ENCODE assay signal across 9 cellular contexts in genomic region chr10:625751-626711, GRCh38.
DNase-seq lines count a peak whose midpoint lies in the region; ATAC-seq and TF ChIP-seq lines count a peak whose summit lies in the region.
"Had no signal": no experiment of that assay in that cellular context is flagged by ENCODE, and none has a peak within 500 bp of the region (broad histone marks: within the 10 kb centered on the region; RNA-seq: fewer than 3 reads in every experiment).

No MANE protein-coding gene starts in this region.

- H3K36me3 ChIP-seq in gastroesophageal sphincter, result no peaks in the 10 kb centered on the region

- H3K27ac ChIP-seq in right cardiac atrium (ENCODE audit: low read length), result peak overlapping the region; percentile 51
- H3K27ac ChIP-seq in gastroesophageal sphincter, result peak overlapping the region; percentile 79 to 93 (median 91)

- no peaks in the 10 kb centered on the region for H3K27me3 Mint-ChIP-seq in progenitor cell of endocrine pancreas

- TF ChIP-seq CTCF in gastroesophageal sphincter (IDR thresholded peaks at IDR 0.05), result no peak
- no peak for TF ChIP-seq CTCF in progenitor cell of endocrine pancreas (IDR thresholded peaks at IDR 0.05; ENCODE audit: unreplicated experiment)

- peaks cover 29% of the 10 kb centered on the region for H3K4me1 Mint-ChIP-seq in progenitor cell of endocrine pancreas (ENCODE audit: low read depth)
- H3K4me1 Mint-ChIP-seq: activated naive CD8-positive, alpha-beta T cell treated with anti-CD3 and anti-CD28 coated beads, Interleukin-2, amount 50 U/mL, for 24 hours had no signal

- peak overlapping the region; percentile 49 for H3K27ac Mint-ChIP-seq in progenitor cell of endocrine pancreas
- H3K27ac Mint-ChIP-seq: activated naive CD8-positive, alpha-beta T cell treated with anti-CD3 and anti-CD28 coated beads, Interleukin-2, amount 50 U/mL, for 24 hours had no signal

- no peak overlapping the region for H3K4me3 Mint-ChIP-seq in progenitor cell of endocrine pancreas (ENCODE audit: low read depth)
- H3K4me3 Mint-ChIP-seq: activated naive CD8-positive, alpha-beta T cell treated with anti-CD3 and anti-CD28 coated beads, Interleukin-2, amount 50 U/mL, for 24 hours had no signal

- H3K4me3 ChIP-seq in right cardiac atrium (ENCODE audit: low read length) (no peak overlapping the region), gastroesophageal sphincter (peak overlapping the region in 1 of 2 donors; percentile 33)

- TF ChIP-seq POLR2A in gastroesophageal sphincter (IDR thresholded peaks at IDR 0.05), result no peak

- peak in 1 of 3 donors; percentile 42 for DNase-seq in right cardiac atrium
- no peak for DNase-seq in Right ventricle myocardium inferior (ENCODE audit: missing footprints)
- no peak for DNase-seq in progenitor cell of endocrine pancreas (ENCODE audit: low spot score, unreplicated experiment)
- DNase-seq in DMS79 (lab: John Stamatoyannopoulos, UW), result no peak
- no peak for DNase-seq in NCI-H446 (lab: John Stamatoyannopoulos, UW)
- DNase-seq in NCI-H1092 (lab: John Stamatoyannopoulos, UW), result no peak
- DNase-seq: activated naive CD8-positive, alpha-beta T cell treated with anti-CD3 and anti-CD28 coated beads, Interleukin-2, amount 50 U/mL, for 24 hours had no signal

- H3K4me1 ChIP-seq in right cardiac atrium (ENCODE audit: control insufficient read depth, insufficient read depth, low read length), result peaks cover 20% of the 10 kb centered on the region
- H3K4me1 ChIP-seq in gastroesophageal sphincter, result peaks cover 8 to 98% (median 38%) of the 10 kb centered on the region in 3 donors

- ATAC-seq in right cardiac atrium (no peak), Right ventricle myocardium inferior (no peak), gastroesophageal sphincter (no peak), GM21529 (IDR thresholded peaks at IDR 0.05; ENCODE audit: unreplicated experiment) (no peak)
- ATAC-seq: activated naive CD8-positive, alpha-beta T cell treated with anti-CD3 and anti-CD28 coated beads, Interleukin-2, amount 50 U/mL, for 24 hours had no signal

- intact Hi-C loops in right cardiac atrium (cut with DNase I), result no loop called here
- intact Hi-C loops in Right ventricle myocardium inferior (cut with DNase I), result loop anchor here (2.0 kb wide), 1 partner anchor 35 kb away; no protein-coding TSS in a partner anchor

- H3K36me3 Mint-ChIP-seq in progenitor cell of endocrine pancreas (ENCODE audit: insufficient read depth), result peaks cover 12% of the 10 kb centered on the region

- no peaks in the 10 kb centered on the region for H3K9me3 ChIP-seq in right cardiac atrium (ENCODE audit: control insufficient read depth, low read length)
- H3K9me3 ChIP-seq in gastroesophageal sphincter, result no peaks in the 10 kb centered on the region

- 90% methylated on average over 21 of the region's 21 CpGs for WGBS in right cardiac atrium
- WGBS in gastroesophageal sphincter (ENCODE audit: low coverage in 1 of 2), 2 donors, result 75 to 84% methylated on average over 1 to 17 of the region's 21 CpGs

- no peak for TF ChIP-seq EP300 in gastroesophageal sphincter (IDR thresholded peaks at IDR 0.05)

- H3K9me3 Mint-ChIP-seq in progenitor cell of endocrine pancreas (ENCODE audit: low read depth), result no peaks in the 10 kb centered on the region
- H3K9me3 Mint-ChIP-seq: activated naive CD8-positive, alpha-beta T cell treated with anti-CD3 and anti-CD28 coated beads, Interleukin-2, amount 50 U/mL, for 24 hours had no signal

- H3K27me3 ChIP-seq in right cardiac atrium (ENCODE audit: control insufficient read depth, insufficient read depth), result no peaks in the 10 kb centered on the region
- H3K27me3 ChIP-seq in gastroesophageal sphincter, result no peaks in the 10 kb centered on the region
